ENCODE assay signal across 8 cellular contexts in genomic region chr2:24435391-24436316, GRCh38. TPM values are rescaled to one million over a fixed set of nuclear protein-coding genes. Genes with fewer than 3 reads are reported as not detected.
A peak's percentile ranks its signal among the peaks of the same experiment; 100 is the strongest.
DNase-seq lines count a peak whose midpoint lies in the region; ATAC-seq and TF ChIP-seq lines count a peak whose summit lies in the region.

No MANE protein-coding gene starts in this region.

- peaks cover 24% of the 10 kb centered on the region for H3K4me1 ChIP-seq in A673 (ENCODE audit: insufficient read depth, low read length, poor library complexity, severe bottlenecking)
- H3K4me1 ChIP-seq in neural progenitor cell, result peaks cover 18% of the 10 kb centered on the region

- intact Hi-C loops in A673 (cut with micrococcal nuclease; ENCODE audit: unreplicated experiment), result loop anchor here (5.0 kb wide), 1 partner anchor 57 kb away; the partner anchor contains the start of gene NCOA1

- no peak for TF ChIP-seq CTCF in A673 (conservative IDR thresholded peaks at IDR 0.05; ENCODE audit: low read depth, low read length)
- no peak for TF ChIP-seq CTCF in fibroblast of mammary gland (conservative IDR thresholded peaks at IDR 0.05; ENCODE audit: control insufficient read depth, insufficient read depth, low read depth, low read length)
- TF ChIP-seq CTCF in neural progenitor cell (IDR thresholded peaks at IDR 0.05), result no peak

- peak overlapping the region; percentile 39 for H3K27ac Mint-ChIP-seq in neural progenitor cell
- no peak overlapping the region for H3K27ac Mint-ChIP-seq in T-cell
- no peak overlapping the region for H3K27ac Mint-ChIP-seq in T-helper 2 cell treated with Interferon-gamma antibody and Interleukin-4, amounts not matched to agents 5 μg/mL and 100 μg/mL, for 36 hours
- no peak overlapping the region for H3K27ac Mint-ChIP-seq in activated CD4-positive, alpha-beta T cell treated with anti-CD3 and anti-CD28 coated beads, Interleukin-2, amount 10 ng/mL, durations not matched to agents 7 days and 5 days

- H3K4me3 Mint-ChIP-seq in neural progenitor cell (peak overlapping the region; percentile 27), T-cell (no peak overlapping the region)
- H3K4me3 Mint-ChIP-seq in T-helper 2 cell treated with Interferon-gamma antibody and Interleukin-4, amounts not matched to agents 5 μg/mL and 100 μg/mL, for 36 hours, result no peak overlapping the region
- no peak overlapping the region for H3K4me3 Mint-ChIP-seq in activated CD4-positive, alpha-beta T cell treated with anti-CD3 and anti-CD28 coated beads, Interleukin-2, amount 10 ng/mL, durations not matched to agents 7 days and 5 days

- H3K9me3 ChIP-seq in A673 (ENCODE audit: low read depth, low read length, poor library complexity, severe bottlenecking) (no peaks in the 10 kb centered on the region), neural progenitor cell (ENCODE audit: low read depth) (no peaks in the 10 kb centered on the region)

- H3K36me3 ChIP-seq in A673 (ENCODE audit: insufficient read depth, low read length, poor library complexity, severe bottlenecking) (no peaks in the 10 kb centered on the region), neural progenitor cell (no peaks in the 10 kb centered on the region)

- H3K27me3 ChIP-seq in A673 (replicated peaks; ENCODE audit: insufficient read depth, low read depth, low read length, poor library complexity) (no peaks in the 10 kb centered on the region), neural progenitor cell (no peaks in the 10 kb centered on the region)

- no peaks in the 10 kb centered on the region for H3K9me3 Mint-ChIP-seq in neural progenitor cell
- H3K9me3 Mint-ChIP-seq in T-cell, result no peaks in the 10 kb centered on the region
- no peaks in the 10 kb centered on the region for H3K9me3 Mint-ChIP-seq in T-helper 2 cell treated with Interferon-gamma antibody and Interleukin-4, amounts not matched to agents 5 μg/mL and 100 μg/mL, for 36 hours
- no peaks in the 10 kb centered on the region for H3K9me3 Mint-ChIP-seq in activated CD4-positive, alpha-beta T cell treated with anti-CD3 and anti-CD28 coated beads, Interleukin-2, amount 10 ng/mL, durations not matched to agents 7 days and 5 days

- H3K27ac ChIP-seq in A673 (ENCODE audit: low read depth, low read length, poor library complexity, severe bottlenecking) (peak overlapping the region; percentile 76), neural progenitor cell (no peak overlapping the region)

- CTCF ChIA-PET in A673 (lab: Charles Lee), result interaction anchor here (0.6 kb wide), 1 partner anchor 15 kb away, joined by 4 read pairs; no protein-coding TSS in a partner anchor
- CTCF ChIA-PET in T-cell (lab: Charles Lee), result interaction anchor here in 1 of 2 donors (0.6 kb wide), 1 partner anchor 696 kb away, joined by 3 read pairs; no protein-coding TSS in a partner anchor
- CTCF ChIA-PET in activated CD4-positive, alpha-beta T cell treated with anti-CD3 and anti-CD28 coated beads, Interleukin-2, amount 10 ng/mL, durations not matched to agents 7 days and 5 days (lab: Charles Lee), result interaction anchor here (0.6 to 1.5 kb wide), 3 partner anchors 11 to 686 kb away, joined by 3 to 6 read pairs (median 4); no protein-coding TSS in a partner anchor

- H3K27me3 Mint-ChIP-seq in neural progenitor cell (ENCODE audit: insufficient read depth, low read depth) (peaks cover 4% of the 10 kb centered on the region), T-cell (no peaks in the 10 kb centered on the region)
- no peaks in the 10 kb centered on the region for H3K27me3 Mint-ChIP-seq in T-helper 2 cell treated with Interferon-gamma antibody and Interleukin-4, amounts not matched to agents 5 μg/mL and 100 μg/mL, for 36 hours (ENCODE audit: low read depth)
- H3K27me3 Mint-ChIP-seq in activated CD4-positive, alpha-beta T cell treated with anti-CD3 and anti-CD28 coated beads, Interleukin-2, amount 10 ng/mL, durations not matched to agents 7 days and 5 days, result no peaks in the 10 kb centered on the region

- H3K4me3 ChIP-seq in A673 (ENCODE audit: low read depth, low read length, poor library complexity, severe bottlenecking) (peak overlapping the region; percentile 16), fibroblast of mammary gland (ENCODE audit: control insufficient read depth, low read depth, low read length) (no peak overlapping the region), neural progenitor cell (no peak overlapping the region)

- POLR2A ChIA-PET in A673 (lab: Charles Lee; ENCODE audit: low non-redundant PET) (no interaction called here), T-cell (lab: Charles Lee) (no interaction called here)
- POLR2A ChIA-PET in activated CD4-positive, alpha-beta T cell treated with anti-CD3 and anti-CD28 coated beads, Interleukin-2, amount 10 ng/mL, durations not matched to agents 7 days and 5 days (lab: Charles Lee), result no interaction called here

- H3K4me1 Mint-ChIP-seq in neural progenitor cell (peaks cover 15% of the 10 kb centered on the region), T-cell (no peaks in the 10 kb centered on the region)
- no peaks in the 10 kb centered on the region for H3K4me1 Mint-ChIP-seq in T-helper 2 cell treated with Interferon-gamma antibody and Interleukin-4, amounts not matched to agents 5 μg/mL and 100 μg/mL, for 36 hours (ENCODE audit: low read depth)
- H3K4me1 Mint-ChIP-seq in activated CD4-positive, alpha-beta T cell treated with anti-CD3 and anti-CD28 coated beads, Interleukin-2, amount 10 ng/mL, durations not matched to agents 7 days and 5 days, result no peaks in the 10 kb centered on the region

- peak overlapping the region; percentile 76 for H2AFZ ChIP-seq in neural progenitor cell (replicated peaks)

- H3K36me3 Mint-ChIP-seq in neural progenitor cell (no peaks in the 10 kb centered on the region), T-cell (no peaks in the 10 kb centered on the region)
- no peaks in the 10 kb centered on the region for H3K36me3 Mint-ChIP-seq in T-helper 2 cell treated with Interferon-gamma antibody and Interleukin-4, amounts not matched to agents 5 μg/mL and 100 μg/mL, for 36 hours (ENCODE audit: low read depth)
- no peaks in the 10 kb centered on the region for H3K36me3 Mint-ChIP-seq in activated CD4-positive, alpha-beta T cell treated with anti-CD3 and anti-CD28 coated beads, Interleukin-2, amount 10 ng/mL, durations not matched to agents 7 days and 5 days (ENCODE audit: low read depth)

- ATAC-seq in T-cell (replicated peaks in 1 of 4), result no peak
- no peak for ATAC-seq in GM18867 (IDR thresholded peaks at IDR 0.05; ENCODE audit: unreplicated experiment)

- no peak overlapping the region for H3K9ac ChIP-seq in neural progenitor cell

- no peaks in the 10 kb centered on the region for H3K79me2 ChIP-seq in neural progenitor cell (ENCODE audit: low read depth)

- BruUV-seq in A673 (replicated peaks; lab: Mats Ljungman, UMichigan), result no TSS peak

- no peaks in the 10 kb centered on the region for H4K20me1 ChIP-seq in neural progenitor cell (ENCODE audit: low read depth)

- H3F3A ChIP-seq in neural progenitor cell (ENCODE audit: low read depth), result peaks cover 11% of the 10 kb centered on the region

- DNase-seq in A673 (ENCODE audit: low spot score), result peak; percentile 93
- peak; percentile 64 for DNase-seq in NCI-H345 (lab: John Stamatoyannopoulos, UW)
- peak; percentile 68 for DNase-seq in fibroblast of mammary gland (ENCODE audit: low read depth)
- DNase-seq in neural progenitor cell (ENCODE audit: low spot score), result peak; percentile 44
- DNase-seq in T-cell, result no peak
- DNase-seq in T-helper 2 cell treated with Interferon-gamma antibody and Interleukin-4, amounts not matched to agents 5 μg/mL and 100 μg/mL, for 36 hours (ENCODE audit: low spot score), result no peak
- DNase-seq in activated CD4-positive, alpha-beta T cell treated with anti-CD3 and anti-CD28 coated beads, Interleukin-2, amount 10 ng/mL, durations not matched to agents 7 days and 5 days, result no peak

- H3K4me2 ChIP-seq in neural progenitor cell, result peak overlapping the region; percentile 17

RNA-seq across cellular contexts. Expression of gene NCOA1, which starts 55.4 kb away (rescaled TPM):
- total RNA-seq in A673 (2021) (27.5 TPM in 2 replicates), neural progenitor cell (ENCODE audit: low replicate concordance) (13.9 and 29.3 TPM in 2 replicates), T-cell (10 to 100 TPM; 34.7 to 55.5 (median 37.6) TPM)
- 10 to 100 TPM; 18.4 to 22.8 TPM for total RNA-seq in activated CD4-positive, alpha-beta T cell treated with anti-CD3 and anti-CD28 coated beads, Interleukin-2, amount 10 ng/mL, durations not matched to agents 7 days and 5 days

Comparison
In these comparisons a context has a peak if more than half of its experiments do, and no peak if none do; other contexts are left out.
1. DNase-seq: peak in A673 (single experiment), NCI-H345 (single experiment), fibroblast of mammary gland (single experiment) and neural progenitor cell (single experiment); none in T-cell (0 of 34), T-helper 2 cell treated with Interferon-gamma antibody and Interleukin-4, amounts not matched to agents 5 μg/mL and 100 μg/mL, for 36 hours (single experiment) and activated CD4-positive, alpha-beta T cell treated with anti-CD3 and anti-CD28 coated beads, Interleukin-2, amount 10 ng/mL, durations not matched to agents 7 days and 5 days (single experiment).